21 cellular contexts compared by ENCODE assay signal in genomic region chr1:85025940-85026339, GRCh38. TPM values are rescaled to one million over a fixed set of nuclear protein-coding genes. Genes with fewer than 3 reads are reported as not detected.
DNase-seq lines count a peak whose midpoint lies in the region; FAIRE-seq and TF ChIP-seq lines count a peak whose summit lies in the region.
"Had no signal": no experiment of that assay in that cellular context is flagged by ENCODE, and none has a peak within 500 bp of the region (broad histone marks: within the 10 kb centered on the region; RNA-seq: fewer than 3 reads in every experiment).

No MANE protein-coding gene starts in this region.

- no peaks in the 10 kb centered on the region for H3K36me3 Mint-ChIP-seq in chondrocyte (ENCODE audit: low read depth)
- no peaks in the 10 kb centered on the region for H3K36me3 Mint-ChIP-seq in activated T-helper 2 cell treated with anti-CD3 and anti-CD28 coated beads, Interferon-gamma antibody, Interleukin-2, Interleukin-4, amounts not matched to agents 10 μg/mL and 5 μg/mL and 100 μg/mL, durations not matched to agents 14 hours and 24 hours and 36 hours (ENCODE audit: low read depth)
- H3K36me3 Mint-ChIP-seq: CD14-positive monocyte; CD8-positive, alpha-beta memory T cell had no signal

- H3K27me3 Mint-ChIP-seq in chondrocyte (ENCODE audit: low read depth), result peaks cover 9% of the 10 kb centered on the region
- peaks cover 4% of the 10 kb centered on the region for H3K27me3 Mint-ChIP-seq in activated T-helper 2 cell treated with anti-CD3 and anti-CD28 coated beads, Interferon-gamma antibody, Interleukin-2, Interleukin-4, amounts not matched to agents 10 μg/mL and 5 μg/mL and 100 μg/mL, durations not matched to agents 14 hours and 24 hours and 36 hours (ENCODE audit: low read depth)
- H3K27me3 Mint-ChIP-seq: CD4-positive, alpha-beta T cell; CD8-positive, alpha-beta memory T cell had no signal

- FAIRE-seq in D721Med (lab: Jason Lieb, UNC) (peak; percentile 88), GM18507 (lab: Jason Lieb, UNC) (peak; percentile 38)
- FAIRE-seq: A549, GM12891, H54 had no signal

- intact Hi-C loops in activated T-helper 2 cell treated with anti-CD3 and anti-CD28 coated beads, Interferon-gamma antibody, Interleukin-2, Interleukin-4, amounts not matched to agents 10 μg/mL and 5 μg/mL and 100 μg/mL, durations not matched to agents 14 hours and 24 hours and 36 hours (cut with micrococcal nuclease), result no loop called here

- TF ChIP-seq CTCF in D721Med (IDR thresholded peaks at IDR 0.05; ENCODE audit: insufficient read depth, missing control alignments) (no peak), chondrocyte (IDR thresholded peaks at IDR 0.05) (no peak)

- H3K27ac Mint-ChIP-seq in chondrocyte (ENCODE audit: unreplicated experiment), result no peak overlapping the region
- H3K27ac Mint-ChIP-seq in activated T-helper 2 cell treated with anti-CD3 and anti-CD28 coated beads, Interferon-gamma antibody, Interleukin-2, Interleukin-4, amounts not matched to agents 10 μg/mL and 5 μg/mL and 100 μg/mL, durations not matched to agents 14 hours and 24 hours and 36 hours, result no peak overlapping the region
- H3K27ac Mint-ChIP-seq: CD14-positive monocyte; CD4-positive, alpha-beta T cell had no signal

- no peak for DNase-seq in D721Med (ENCODE audit: insufficient read length, low spot score)
- no peak for DNase-seq in GM18507 (ENCODE audit: extremely low spot score, insufficient read length, low read depth)
- DNase-seq in NCI-H82 treated with DMSO at 0.1 percent for 48 hours (lab: John Stamatoyannopoulos, UW; ENCODE audit: unreplicated experiment), result peak; percentile 5
- no peak for DNase-seq in NCI-H345 treated with DMSO at 0.1 percent for 48 hours (lab: John Stamatoyannopoulos, UW; ENCODE audit: unreplicated experiment)
- no peak for DNase-seq in chondrocyte (ENCODE audit: low spot score)
- no peak for DNase-seq in activated T-helper 2 cell treated with anti-CD3 and anti-CD28 coated beads, Interferon-gamma antibody, Interleukin-2, Interleukin-4, amounts not matched to agents 10 μg/mL and 5 μg/mL and 100 μg/mL, durations not matched to agents 14 hours and 24 hours and 36 hours (ENCODE audit: low spot score)
- DNase-seq: 8988T; ACHN; AML-193; BE2C; CD4-positive, alpha-beta T cell; CD8-positive, alpha-beta memory T cell; DMS53; DMS79 treated with DMSO at 0.1 percent for 48 hours; GF-D8; GOT3 had no signal

- H3K9me3 Mint-ChIP-seq in chondrocyte (ENCODE audit: low read depth), result no peaks in the 10 kb centered on the region
- no peaks in the 10 kb centered on the region for H3K9me3 Mint-ChIP-seq in activated T-helper 2 cell treated with anti-CD3 and anti-CD28 coated beads, Interferon-gamma antibody, Interleukin-2, Interleukin-4, amounts not matched to agents 10 μg/mL and 5 μg/mL and 100 μg/mL, durations not matched to agents 14 hours and 24 hours and 36 hours
- H3K9me3 Mint-ChIP-seq: CD4-positive, alpha-beta T cell; CD8-positive, alpha-beta memory T cell had no signal

- no peaks in the 10 kb centered on the region for H3K4me1 Mint-ChIP-seq in chondrocyte (ENCODE audit: low read depth)
- peaks cover 11% of the 10 kb centered on the region for H3K4me1 Mint-ChIP-seq in activated T-helper 2 cell treated with anti-CD3 and anti-CD28 coated beads, Interferon-gamma antibody, Interleukin-2, Interleukin-4, amounts not matched to agents 10 μg/mL and 5 μg/mL and 100 μg/mL, durations not matched to agents 14 hours and 24 hours and 36 hours (ENCODE audit: low read depth)
- H3K4me1 Mint-ChIP-seq: CD14-positive monocyte had no signal

- no peak overlapping the region for H3K4me3 Mint-ChIP-seq in chondrocyte (ENCODE audit: unreplicated experiment)
- H3K4me3 Mint-ChIP-seq in activated T-helper 2 cell treated with anti-CD3 and anti-CD28 coated beads, Interferon-gamma antibody, Interleukin-2, Interleukin-4, amounts not matched to agents 10 μg/mL and 5 μg/mL and 100 μg/mL, durations not matched to agents 14 hours and 24 hours and 36 hours (ENCODE audit: low read depth), result no peak overlapping the region
- H3K4me3 Mint-ChIP-seq: CD14-positive monocyte; CD4-positive, alpha-beta T cell; CD8-positive, alpha-beta memory T cell had no signal

RNA-seq across cellular contexts. Expression of gene MCOLN3, which starts 22.4 kb away (rescaled TPM):
- 0.21 TPM in 1 of 3 replicates, not detected in the others for total RNA-seq in chondrocyte
- total RNA-seq in activated T-helper 2 cell treated with anti-CD3 and anti-CD28 coated beads, Interferon-gamma antibody, Interleukin-2, Interleukin-4, amounts not matched to agents 10 μg/mL and 5 μg/mL and 100 μg/mL, durations not matched to agents 14 hours and 24 hours and 36 hours, result 0.46 and 0.68 TPM in 2 replicates
- total RNA-seq: G401 had no signal

RNA-seq across cellular contexts. Expression of gene MCOLN2, which starts 29.0 kb away (rescaled TPM):
- total RNA-seq in chondrocyte, result not detected in 3 replicates
- total RNA-seq in activated T-helper 2 cell treated with anti-CD3 and anti-CD28 coated beads, Interferon-gamma antibody, Interleukin-2, Interleukin-4, amounts not matched to agents 10 μg/mL and 5 μg/mL and 100 μg/mL, durations not matched to agents 14 hours and 24 hours and 36 hours, result 142 and 143 TPM in 2 replicates

Comparison
In these comparisons a context has a peak if more than half of its experiments do, and no peak if none do; other contexts are left out.
1. RNA of gene MCOLN2, which starts 29.0 kb away (total RNA-seq): 142 to 143 TPM in activated T-helper 2 cell treated with anti-CD3 and anti-CD28 coated beads, Interferon-gamma antibody, Interleukin-2, Interleukin-4, amounts not matched to agents 10 μg/mL and 5 μg/mL and 100 μg/mL, durations not matched to agents 14 hours and 24 hours and 36 hours; not detected in chondrocyte; every median in the first group is over 100 times any median in the second.